In genomic region chr1:10669570-10669969, GRCh38 we compare ENCODE assay signal across 10 cellular contexts.
"Had no signal": no experiment of that assay in that cellular context is flagged by ENCODE, and none has a peak within 500 bp of the region (broad histone marks: within the 10 kb centered on the region; RNA-seq: fewer than 3 reads in every experiment).

No MANE protein-coding gene starts in this region.

- ATAC-seq: activated naive CD8-positive, alpha-beta T cell treated with anti-CD3 and anti-CD28 coated beads, Interleukin-2, amount 50 U/mL, for 24 hours; stimulated activated effector memory CD8-positive, alpha-beta T cell treated with anti-CD3 and anti-CD28 coated beads, Interleukin-12 subunit alpha, Interleukin-12 subunit beta, amount 100 ng/mL, for 72 hours had no signal

- H3K4me3 ChIP-seq: SJSA1, thyroid gland had no signal

- H3K4me1 ChIP-seq: SJSA1 had no signal

- H3K27ac ChIP-seq: epithelial cell of prostate, SJSA1 had no signal

- H3K36me3 ChIP-seq: SJSA1, thyroid gland had no signal

- H3K9me3 ChIP-seq: SJSA1, thyroid gland had no signal

- DNase-seq: activated CD4-positive, alpha-beta T cell treated with anti-CD3 and anti-CD28 coated beads for 1 hour; activated CD4-positive, alpha-beta T cell treated with anti-CD3 and anti-CD28 coated beads, Interleukin-2, amount 50 U/mL, for 4 hours; activated naive CD4-positive, alpha-beta T cell treated with anti-CD3 and anti-CD28 coated beads for 36 hours; activated naive CD8-positive, alpha-beta T cell treated with anti-CD3 and anti-CD28 coated beads, Interleukin-2, amount 50 U/mL, for 24 hours; aorta; midbrain; thyroid gland had no signal

- H3K27me3 ChIP-seq: thyroid gland had no signal
